12 cellular contexts compared by ENCODE assay signal in genomic region chr12:131057722-131058515, GRCh38.
"Had no signal": no experiment of that assay in that cellular context is flagged by ENCODE, and none has a peak within 500 bp of the region (broad histone marks: within the 10 kb centered on the region; RNA-seq: fewer than 3 reads in every experiment).

No MANE protein-coding gene starts in this region.

- H3K27me3 ChIP-seq: cardiac muscle cell, esophagus muscularis mucosa, pancreas, transverse colon had no signal

- H3K4me3 ChIP-seq: cardiac muscle cell, esophagus muscularis mucosa, pancreas, transverse colon had no signal

- H3K27ac Mint-ChIP-seq: activated CD4-positive, alpha-beta T cell treated with anti-CD3 and anti-CD28 coated beads, Interleukin-2, amount 10 ng/mL, durations not matched to agents 7 days and 5 days; stimulated activated memory B cell treated with anti-CD40 and anti-IgM and Interleukin-4, amounts not matched to agents 10 μg/mL and 1 μg/mL and 100 μg/mL, for 72 hours; T-helper 2 cell treated with Interferon-gamma antibody and Interleukin-4, amounts not matched to agents 5 μg/mL and 100 μg/mL, for 36 hours had no signal

- H3K4me1 ChIP-seq: esophagus muscularis mucosa, pancreas, transverse colon had no signal

- ATAC-seq: activated T-helper 17 cell treated with anti-CD3 and anti-CD28 coated beads, Interleukin-2, amount 50 U/mL, for 72 hours; pancreas; stimulated activated memory B cell treated with anti-CD40 and anti-IgM and Interleukin-4, amounts not matched to agents 10 μg/mL and 1 μg/mL and 100 μg/mL, for 72 hours had no signal

- H3K9me3 ChIP-seq: esophagus muscularis mucosa, pancreas, transverse colon had no signal

- H3K4me1 Mint-ChIP-seq: activated CD4-positive, alpha-beta T cell treated with anti-CD3 and anti-CD28 coated beads, Interleukin-2, amount 10 ng/mL, durations not matched to agents 7 days and 5 days; activated T-helper 17 cell treated with anti-CD3 and anti-CD28 coated beads, Interleukin-2, amount 50 U/mL, for 72 hours; stimulated activated memory B cell treated with anti-CD40 and anti-IgM and Interleukin-4, amounts not matched to agents 10 μg/mL and 1 μg/mL and 100 μg/mL, for 72 hours had no signal

- H3K4me3 Mint-ChIP-seq: activated CD4-positive, alpha-beta T cell treated with anti-CD3 and anti-CD28 coated beads, Interleukin-2, amount 10 ng/mL, durations not matched to agents 7 days and 5 days; activated T-helper 17 cell treated with anti-CD3 and anti-CD28 coated beads, Interleukin-2, amount 50 U/mL, for 72 hours; stimulated activated memory B cell treated with anti-CD40 and anti-IgM and Interleukin-4, amounts not matched to agents 10 μg/mL and 1 μg/mL and 100 μg/mL, for 72 hours; T-helper 2 cell treated with Interferon-gamma antibody and Interleukin-4, amounts not matched to agents 5 μg/mL and 100 μg/mL, for 36 hours had no signal

- H3K36me3 ChIP-seq: esophagus muscularis mucosa, pancreas, transverse colon had no signal

- H3K9me3 Mint-ChIP-seq: activated CD4-positive, alpha-beta T cell treated with anti-CD3 and anti-CD28 coated beads, Interleukin-2, amount 10 ng/mL, durations not matched to agents 7 days and 5 days; activated T-helper 17 cell treated with anti-CD3 and anti-CD28 coated beads, Interleukin-2, amount 50 U/mL, for 72 hours; naive B cell; T-helper 2 cell treated with Interferon-gamma antibody and Interleukin-4, amounts not matched to agents 5 μg/mL and 100 μg/mL, for 36 hours had no signal

- H3K27ac ChIP-seq: cardiac muscle cell, esophagus muscularis mucosa, pancreas, transverse colon had no signal

- H3K36me3 Mint-ChIP-seq: stimulated activated memory B cell treated with anti-CD40 and anti-IgM and Interleukin-4, amounts not matched to agents 10 μg/mL and 1 μg/mL and 100 μg/mL, for 72 hours had no signal

- DNase-seq: activated CD4-positive, alpha-beta T cell treated with anti-CD3 and anti-CD28 coated beads, Interleukin-2, amount 10 ng/mL, durations not matched to agents 7 days and 5 days; activated CD4-positive, CD25-positive, alpha-beta regulatory T cell; activated naive CD4-positive, alpha-beta T cell treated with anti-CD3 and anti-CD28 coated beads, Interleukin-2, amount 50 U/mL, for 16 hours; naive B cell; stimulated activated CD4-positive, alpha-beta T cell treated with anti-CD3 and anti-CD28 coated beads, Interleukin-2, amount 100 ng/mL, for 48 hours; transverse colon had no signal
